ENCODE assay signal across 2 cellular contexts in genomic region chr5:171945476-171945875, GRCh38.
TF ChIP-seq lines count a peak whose summit lies in the region.

No MANE protein-coding gene starts in this region.

TF ChIP-seq in IMR-90, 13 proteins besides CTCF, POLR2A, EP300 and RAD21 (continued from another document):
- TF ChIP-seq CHD1 (IDR thresholded peaks at IDR 0.05; ENCODE audit: low read depth, low read length): no peak

TF ChIP-seq in endothelial cell of umbilical vein, 7 proteins besides CTCF, POLR2A, EP300 and RAD21 (continued from another document):
- TF ChIP-seq MYC (IDR thresholded peaks at IDR 0.05; ENCODE audit: low read depth, low read length) (no peak), FOS (IDR thresholded peaks at IDR 0.05; ENCODE audit: borderline replicate concordance, insufficient read depth, low read length) (no peak), POLR2AphosphoS5 (IDR thresholded peaks at IDR 0.05; ENCODE audit: insufficient read depth, low read depth, low read length) (no peak), EZH2 (IDR thresholded peaks at IDR 0.05; ENCODE audit: borderline replicate concordance, low read depth, low read length, severe bottlenecking) (no peak), JUN (IDR thresholded peaks at IDR 0.05; ENCODE audit: borderline replicate concordance, insufficient read depth, insufficient read length, low read depth) (no peak)
- TF ChIP-seq, protein P1, sequence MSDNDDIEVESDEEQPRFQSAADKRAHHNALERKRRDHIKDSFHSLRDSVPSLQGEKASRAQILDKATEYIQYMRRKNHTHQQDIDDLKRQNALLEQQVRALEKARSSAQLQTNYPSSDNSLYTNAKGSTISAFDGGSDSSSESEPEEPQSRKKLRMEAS (IDR thresholded peaks at IDR 0.05; ENCODE audit: insufficient read depth, insufficient read length): no peak
